Comparison of ENCODE assay signal across 17 cellular contexts in genomic region chr3:153348457-153349137, GRCh38.
DNase-seq lines count a peak whose midpoint lies in the region; ATAC-seq and TF ChIP-seq lines count a peak whose summit lies in the region.
"Had no signal": no experiment of that assay in that cellular context is flagged by ENCODE, and none has a peak within 500 bp of the region (broad histone marks: within the 10 kb centered on the region; RNA-seq: fewer than 3 reads in every experiment).

No MANE protein-coding gene starts in this region.

- DNase-seq in A673 (ENCODE audit: low spot score), result peak; percentile 52
- peak; percentile 33 for DNase-seq in HS-5 (ENCODE audit: low read depth)
- DNase-seq in RPMI7951 (ENCODE audit: low read depth), result peak; percentile 46
- DNase-seq in iPS DF 19.7 (ENCODE audit: low read depth, low spot score), result peak; percentile 56
- DNase-seq in activated T-cell treated with anti-CD3 and anti-CD28 coated beads for 4 hours, result no peak
- DNase-seq in upper lobe of right lung, result no peak
- DNase-seq in natural killer cell, result no peak
- DNase-seq: activated CD4-positive, alpha-beta memory T cell treated with anti-CD3 and anti-CD28 coated beads, Interleukin-2, amount 10 ng/mL, durations not matched to agents 7 days and 5 days; CD8-positive, alpha-beta memory T cell; Karpas-422; kidney; NCI-H146; right cardiac atrium; stimulated activated CD4-positive, alpha-beta T cell treated with anti-CD3 and anti-CD28 coated beads, Interleukin-1b, Interleukin-23, amount 100 ng/mL, for 48 hours; thyroid gland had no signal

- CTCF ChIA-PET in A673 (lab: Charles Lee), result no interaction called here

- no peaks in the 10 kb centered on the region for H3K27me3 Mint-ChIP-seq in natural killer cell (ENCODE audit: low read depth in 2 of 2)
- H3K27me3 Mint-ChIP-seq: activated CD4-positive, alpha-beta memory T cell treated with anti-CD3 and anti-CD28 coated beads, Interleukin-2, amount 10 ng/mL, durations not matched to agents 7 days and 5 days had no signal

- no peak for ATAC-seq in GM18907 (IDR thresholded peaks at IDR 0.05; ENCODE audit: unreplicated experiment)
- ATAC-seq in upper lobe of right lung, result no peak
- no peak for ATAC-seq in natural killer cell
- ATAC-seq: gastroesophageal sphincter, right cardiac atrium had no signal

- H3K36me3 Mint-ChIP-seq in natural killer cell, result no peaks in the 10 kb centered on the region

- H3K27ac ChIP-seq in A673 (ENCODE audit: low read depth, low read length, poor library complexity, severe bottlenecking) (no peak overlapping the region), upper lobe of right lung (no peak overlapping the region)
- H3K27ac ChIP-seq: gastroesophageal sphincter, thyroid gland had no signal

- H3K4me1 Mint-ChIP-seq in natural killer cell, result no peaks in the 10 kb centered on the region
- H3K4me1 Mint-ChIP-seq: activated CD4-positive, alpha-beta memory T cell treated with anti-CD3 and anti-CD28 coated beads, Interleukin-2, amount 10 ng/mL, durations not matched to agents 7 days and 5 days; CD8-positive, alpha-beta memory T cell had no signal

- H3K27ac Mint-ChIP-seq in natural killer cell, result no peak overlapping the region
- H3K27ac Mint-ChIP-seq: activated CD4-positive, alpha-beta memory T cell treated with anti-CD3 and anti-CD28 coated beads, Interleukin-2, amount 10 ng/mL, durations not matched to agents 7 days and 5 days; CD8-positive, alpha-beta memory T cell had no signal

- POLR2A ChIA-PET in A673 (lab: Charles Lee; ENCODE audit: low non-redundant PET), result no interaction called here

- no TSS peak for BruUV-seq in A673 (replicated peaks; lab: Mats Ljungman, UMichigan)

- H3K36me3 ChIP-seq in A673 (ENCODE audit: insufficient read depth, low read length, poor library complexity, severe bottlenecking) (no peaks in the 10 kb centered on the region), upper lobe of right lung (no peaks in the 10 kb centered on the region)
- H3K36me3 ChIP-seq: gastroesophageal sphincter, thyroid gland had no signal

- H3K4me1 ChIP-seq in A673 (ENCODE audit: insufficient read depth, low read length, poor library complexity, severe bottlenecking) (no peaks in the 10 kb centered on the region), upper lobe of right lung (no peaks in the 10 kb centered on the region)
- H3K4me1 ChIP-seq: gastroesophageal sphincter had no signal

- intact Hi-C loops in A673 (cut with micrococcal nuclease; ENCODE audit: unreplicated experiment), result no loop called here
- intact Hi-C loops in upper lobe of right lung (cut with DNase I), result no loop called here
- intact Hi-C loops in natural killer cell (cut with micrococcal nuclease), result no loop called here

- H3K4me3 ChIP-seq in A673 (ENCODE audit: low read depth, low read length, poor library complexity, severe bottlenecking) (no peak overlapping the region), upper lobe of right lung (no peak overlapping the region)
- H3K4me3 ChIP-seq: gastroesophageal sphincter, thyroid gland had no signal

- no peaks in the 10 kb centered on the region for H3K27me3 ChIP-seq in A673 (replicated peaks; ENCODE audit: insufficient read depth, low read depth, low read length, poor library complexity)
- H3K27me3 ChIP-seq in upper lobe of right lung, result no peaks in the 10 kb centered on the region
- H3K27me3 ChIP-seq: gastroesophageal sphincter, thyroid gland had no signal

- H3K4me3 Mint-ChIP-seq in natural killer cell, result no peak overlapping the region
- H3K4me3 Mint-ChIP-seq: activated CD4-positive, alpha-beta memory T cell treated with anti-CD3 and anti-CD28 coated beads, Interleukin-2, amount 10 ng/mL, durations not matched to agents 7 days and 5 days; CD8-positive, alpha-beta memory T cell had no signal

- H3K9me3 ChIP-seq in A673 (ENCODE audit: low read depth, low read length, poor library complexity, severe bottlenecking), result no peaks in the 10 kb centered on the region
- H3K9me3 ChIP-seq in upper lobe of right lung, result no peaks in the 10 kb centered on the region
- H3K9me3 ChIP-seq: thyroid gland had no signal

- TF ChIP-seq CTCF in A673 (conservative IDR thresholded peaks at IDR 0.05; ENCODE audit: low read depth, low read length) (no peak), upper lobe of right lung (IDR thresholded peaks at IDR 0.05) (no peak), natural killer cell (IDR thresholded peaks at IDR 0.05) (no peak)

- H3K9me3 Mint-ChIP-seq in natural killer cell, result no peaks in the 10 kb centered on the region

Comparison
In these comparisons a context has a peak if more than half of its experiments do, and no peak if none do; other contexts are left out.
1. DNase-seq: peak in A673 (single experiment), HS-5 (single experiment), RPMI7951 (single experiment) and iPS DF 19.7 (single experiment); none in activated T-cell treated with anti-CD3 and anti-CD28 coated beads for 4 hours (single experiment), upper lobe of right lung (single experiment) and natural killer cell (single experiment).